Comparison of ENCODE assay signal across 8 cellular contexts in the genomic region with DNA sequence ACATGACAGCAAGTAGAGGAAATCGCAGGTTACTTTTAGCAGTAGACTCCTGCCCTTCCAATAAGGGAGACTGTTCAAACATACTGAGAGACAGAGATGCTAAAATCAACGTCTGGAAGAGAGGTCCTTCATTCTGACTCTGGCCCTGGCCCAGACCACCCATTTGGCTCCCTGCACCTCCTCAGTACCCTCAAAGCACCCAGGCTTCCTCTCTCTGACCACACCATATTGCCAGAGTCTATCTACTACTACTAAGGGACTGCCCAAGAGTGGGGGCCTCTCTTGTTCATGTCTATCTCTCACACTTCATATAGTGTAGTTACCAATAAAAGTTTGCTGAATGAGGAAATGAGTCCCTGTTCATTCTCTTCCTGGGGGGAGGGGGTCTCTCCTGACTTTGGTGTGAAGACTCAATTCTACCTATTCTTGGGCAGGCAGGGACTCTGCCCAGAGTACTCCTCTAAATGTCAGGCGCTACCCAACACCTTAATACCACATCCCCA. TPM values are rescaled to one million over a fixed set of nuclear protein-coding genes. Genes with fewer than 3 reads are reported as not detected.
DNase-seq lines count a peak whose midpoint lies in the region; ATAC-seq and TF ChIP-seq lines count a peak whose summit lies in the region.

No MANE protein-coding gene starts in this region.

- no peaks in the 10 kb centered on the region for H3K9me2 ChIP-seq in DOHH2 (replicated peaks; ENCODE audit: control insufficient read depth, low read length)

- H3K27ac ChIP-seq in DOHH2 (ENCODE audit: low read depth, low read length) (no peak overlapping the region; the same call in 1 of the 2 replicates), mammary epithelial cell (ENCODE audit: insufficient read depth, low read depth, low read length) (peak overlapping the region; percentile 96), parathyroid adenoma (peak overlapping the region; percentile 95)

- intact Hi-C loops in mammary epithelial cell (cut with micrococcal nuclease) = no loop called here

- H3K9me3 ChIP-seq in DOHH2 (ENCODE audit: control insufficient read depth, insufficient read depth, low read length) (no peaks in the 10 kb centered on the region), mammary epithelial cell (replicated peaks; ENCODE audit: insufficient read depth, low read length) (no peaks in the 10 kb centered on the region), parathyroid adenoma (ENCODE audit: control insufficient read depth, low read length) (no peaks in the 10 kb centered on the region)

- whole genome bisulfite sequencing in mammary epithelial cell (ENCODE audit: low coverage, missing lambda C conversion rate) = 13% methylated on average over 3 of the region's 3 CpGs

- H3K79me2 ChIP-seq in DOHH2 (ENCODE audit: control insufficient read depth, low read length) = peaks cover 97% of the 10 kb centered on the region
- peaks cover 99% of the 10 kb centered on the region for H3K79me2 ChIP-seq in mammary epithelial cell (ENCODE audit: insufficient read depth, low read length)
- peaks cover 23% of the 10 kb centered on the region for H3K79me2 ChIP-seq in parathyroid adenoma

- DNase-seq in mammary epithelial cell (no peak), NCI-H774 (lab: John Stamatoyannopoulos, UW) (no peak), AG20443 (ENCODE audit: low spot score) (no peak), HuH-7 (ENCODE audit: low spot score) (no peak), GM19240 (ENCODE audit: insufficient read length, low spot score) (no peak)

- TF ChIP-seq CTCF in DOHH2 (IDR thresholded peaks at IDR 0.05; ENCODE audit: low read depth, low read length, poor library complexity, severe bottlenecking) (no peak), mammary epithelial cell (conservative IDR thresholded peaks at IDR 0.05 in 1 of 2, IDR thresholded peaks at IDR 0.05 in 1 of 2; ENCODE audit: extremely low read depth in 1 of 2, insufficient read depth in 1 of 2, low read depth in 1 of 2, low read length in 2 of 2) (no peak), parathyroid adenoma (IDR thresholded peaks at IDR 0.05) (no peak)

- in situ Hi-C loops in mammary epithelial cell (cut with MboI; ENCODE audit: low sequenced_read_pairs in 2 of 2) = no loop called here

- H3K4me2 ChIP-seq in DOHH2 (ENCODE audit: low read length) = peak overlapping the region; percentile 71
- peak overlapping the region; percentile 78 for H3K4me2 ChIP-seq in mammary epithelial cell (ENCODE audit: insufficient read depth, low read depth, low read length)
- H3K4me2 ChIP-seq in parathyroid adenoma (ENCODE audit: low read length) = no peak overlapping the region

- CTCF ChIA-PET in mammary epithelial cell (lab: Charles Lee; ENCODE audit: low non-redundant PET) = no interaction called here

- H2AFZ ChIP-seq in mammary epithelial cell (ENCODE audit: low read depth, low read length) (peak overlapping the region; percentile 4), parathyroid adenoma (no peak overlapping the region)

- H3K4me3 ChIP-seq in DOHH2 (ENCODE audit: low read length) = peak overlapping the region; percentile 49
- no peak overlapping the region for H3K4me3 ChIP-seq in mammary epithelial cell (replicated peaks in 1 of 3; ENCODE audit: insufficient read depth in 1 of 3, low read depth in 2 of 3, low read length in 3 of 3)
- H3K4me3 ChIP-seq in parathyroid adenoma (ENCODE audit: low read depth, low read length) = no peak overlapping the region

- peak; percentile 6 for ATAC-seq in HG03196 (IDR thresholded peaks at IDR 0.05; ENCODE audit: unreplicated experiment)

- H3K36me3 ChIP-seq in DOHH2 (ENCODE audit: control insufficient read depth, low read length) (no peaks in the 10 kb centered on the region), mammary epithelial cell (ENCODE audit: insufficient read depth, low read length) (no peaks in the 10 kb centered on the region), parathyroid adenoma (ENCODE audit: control insufficient read depth, insufficient read depth, low read length) (no peaks in the 10 kb centered on the region)

- H3K27me3 ChIP-seq in DOHH2 (ENCODE audit: control insufficient read depth, low read length) (no peaks in the 10 kb centered on the region), mammary epithelial cell (ENCODE audit: insufficient read depth, low read length) (no peaks in the 10 kb centered on the region), parathyroid adenoma (ENCODE audit: control insufficient read depth, insufficient read depth, low read length) (no peaks in the 10 kb centered on the region)

- H3K9ac ChIP-seq in mammary epithelial cell (ENCODE audit: insufficient read depth, low read length) (peak overlapping the region; percentile 77), parathyroid adenoma (no peak overlapping the region)

- H3K4me1 ChIP-seq in DOHH2 (ENCODE audit: control insufficient read depth, low read length) (peaks cover 73% of the 10 kb centered on the region), mammary epithelial cell (ENCODE audit: insufficient read depth, low read length) (peaks cover 88% of the 10 kb centered on the region), parathyroid adenoma (peaks cover 39% of the 10 kb centered on the region)

- dilution Hi-C loops in mammary epithelial cell (cut with HindIII; ENCODE audit: low sequenced_read_pairs) = no loop called here

- H4K20me1 ChIP-seq in DOHH2 (ENCODE audit: control insufficient read depth, insufficient read depth, low read depth, low read length) (peaks cover 12% of the 10 kb centered on the region; the same call in 1 of the 2 replicates), mammary epithelial cell (ENCODE audit: insufficient read depth, low read length) (no peaks in the 10 kb centered on the region)

- peaks cover 18% of the 10 kb centered on the region; the same call in 1 of the 2 replicates for H3F3A ChIP-seq in DOHH2 (ENCODE audit: control insufficient read depth, insufficient read depth)

- no TSS peak for BruUV-seq in mammary epithelial cell (replicated peaks; lab: Mats Ljungman, UMichigan)

RNA-seq across cellular contexts. Expression of gene B4GALT1, which starts 8.5 kb away (rescaled TPM):
- total RNA-seq in mammary epithelial cell = 100 to 1,000 TPM in 1 of 2 donors, 10 to 100 TPM in 1; 82.2 to 135 TPM
- polyA plus RNA-seq in mammary epithelial cell = 69.9 TPM
- polyA minus RNA-seq in mammary epithelial cell = 212 TPM
